23 cellular contexts compared by ENCODE assay signal in the genomic region with DNA sequence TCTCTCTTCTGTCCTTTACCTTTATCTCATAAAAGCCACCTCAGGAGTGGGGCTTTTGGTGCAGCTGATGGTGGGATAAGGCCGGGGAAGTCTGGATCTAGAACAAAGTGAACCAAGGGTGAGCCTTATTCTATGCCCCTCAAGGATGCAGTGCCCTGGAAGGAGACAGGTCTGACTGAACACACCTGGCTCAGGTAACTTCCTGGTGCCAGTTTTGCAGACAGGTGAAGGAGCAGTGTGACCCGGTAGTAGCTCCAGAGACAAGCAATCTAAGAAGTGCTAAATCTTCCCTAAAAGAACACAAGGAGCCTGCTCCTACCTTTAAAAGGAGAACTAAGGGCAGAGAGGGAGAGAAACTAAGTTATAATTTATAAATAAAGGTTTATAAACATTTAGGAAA. TPM values are rescaled to one million over a fixed set of nuclear protein-coding genes. Genes with fewer than 3 reads are reported as not detected.
DNase-seq lines count a peak whose midpoint lies in the region; ATAC-seq, FAIRE-seq and TF ChIP-seq lines count a peak whose summit lies in the region.
"Had no signal": no experiment of that assay in that cellular context is flagged by ENCODE, and none has a peak within 500 bp of the region (broad histone marks: within the 10 kb centered on the region; RNA-seq: fewer than 3 reads in every experiment).

No MANE protein-coding gene starts in this region.

- H3K27me3 ChIP-seq in neutrophil: no peaks in the 10 kb centered on the region
- H3K27me3 ChIP-seq in MM.1S (replicated peaks; ENCODE audit: insufficient read depth, low read length): no peaks in the 10 kb centered on the region
- H3K27me3 ChIP-seq: BLaER1 treated with 17β-estradiol and CSF1 and Interleukin-3, amounts not matched to agents 10 nM and 100 nM; Peyer's patch had no signal

- H3K9me3 ChIP-seq in A549: no peaks in the 10 kb centered on the region
- no peaks in the 10 kb centered on the region for H3K9me3 ChIP-seq in neutrophil
- H3K9me3 ChIP-seq in MM.1S (replicated peaks; ENCODE audit: insufficient read depth, low read length): no peaks in the 10 kb centered on the region
- H3K9me3 ChIP-seq: Peyer's patch had no signal

- TF ChIP-seq CTCF in A549 (IDR thresholded peaks at IDR 0.05) (no peak), epithelial cell of proximal tubule (conservative IDR thresholded peaks at IDR 0.05; ENCODE audit: low read depth, low read length) (no peak), neutrophil (IDR thresholded peaks at IDR 0.05) (no peak), foreskin fibroblast (IDR thresholded peaks at IDR 0.05; ENCODE audit: low read depth, low read length) (no peak), MM.1S (IDR thresholded peaks at IDR 0.05; ENCODE audit: low read length) (no peak)

- no peak overlapping the region for H2AFZ ChIP-seq in MM.1S (ENCODE audit: low read length)

- no peaks in the 10 kb centered on the region for H3K9me2 ChIP-seq in MM.1S (replicated peaks; ENCODE audit: insufficient read depth, low read length)

- peaks cover 45% of the 10 kb centered on the region for H3K4me1 ChIP-seq in A549
- peaks cover 91 to 92% of the 10 kb centered on the region in 2 experiments for H3K4me1 ChIP-seq in neutrophil (ENCODE audit: control insufficient read depth in 1 of 2, insufficient read depth in 1 of 2, low read depth in 1 of 2, low read length in 1 of 2)
- H3K4me1 ChIP-seq in MM.1S (ENCODE audit: low read length): no peaks in the 10 kb centered on the region
- H3K4me1 ChIP-seq: HAP-1, Peyer's patch had no signal

- H3K4me3 ChIP-seq in A549: no peak overlapping the region
- H3K4me3 ChIP-seq in epithelial cell of proximal tubule (ENCODE audit: low read depth, low read length): peak overlapping the region; percentile 83
- H3K4me3 ChIP-seq in neutrophil (ENCODE audit: low read depth in 1 of 2, low read length in 1 of 2): peak overlapping the region; percentile 57 to 69
- H3K4me3 ChIP-seq in foreskin fibroblast (ENCODE audit: low read depth in 1 of 2, low read length in 2 of 2): no peak overlapping the region
- no peak overlapping the region for H3K4me3 ChIP-seq in MM.1S (ENCODE audit: low read length)
- H3K4me3 ChIP-seq: BLaER1 treated with 17β-estradiol and CSF1 and Interleukin-3, amounts not matched to agents 10 nM and 100 nM; GM23338; HAP-1; Peyer's patch had no signal

- DNase-seq in A549 (ENCODE audit: low read depth in 1 of 2, low spot score in 1 of 2) (no peak), epithelial cell of proximal tubule (ENCODE audit: low read depth) (no peak), left colon (no peak), foreskin fibroblast (no peak), NOMO-1 treated with DMSO at 0.1 percent for 48 hours (lab: John Stamatoyannopoulos, UW; ENCODE audit: unreplicated experiment) (no peak), MM.1S (no peak)
- no peak for DNase-seq in activated T-cell treated with anti-CD3 and anti-CD28 coated beads, Interleukin-2, amount 50 U/mL, for 48 hours
- DNase-seq: CD8-positive, alpha-beta T cell; NCI-H1105 treated with DMSO at 0.1 percent for 48 hours; NCI-H2029 treated with DMSO at 0.1 percent for 48 hours; NCI-H345; NCI-H524 treated with DMSO at 0.1 percent for 48 hours; NCI-H82; Peyer's patch had no signal

- TF ChIP-seq RAD21 in A549 (conservative IDR thresholded peaks at IDR 0.05 in 1 of 2, IDR thresholded peaks at IDR 0.05 in 1 of 2): no peak; a peak in 1 of 5 replicates

- no peaks in the 10 kb centered on the region for H3K79me2 ChIP-seq in MM.1S (ENCODE audit: low read length)

- POLR2A ChIA-PET in A549 (lab: Yijun Ruan, JAX): interaction anchor here (1.0 to 1.4 kb wide), 3 partner anchors 18 to 119 kb away, joined by 3 to 6 read pairs (median 6); no protein-coding TSS in a partner anchor

- H3K4me2 ChIP-seq in A549 (peak overlapping the region; percentile 68), MM.1S (ENCODE audit: low read depth, low read length) (no peak overlapping the region)
- H3K4me2 ChIP-seq: BLaER1 treated with 17β-estradiol and CSF1 and Interleukin-3, amounts not matched to agents 10 nM and 100 nM; GM23338 had no signal

- CTCF ChIA-PET in A549 (lab: Yijun Ruan, JAX): interaction anchor here (0.7 to 3.4 kb wide), 3 partner anchors 18 to 132 kb away, joined by 3 to 9 read pairs (median 3); no protein-coding TSS in a partner anchor

- no peak for FAIRE-seq in A549 (lab: Jason Lieb, UNC)
- FAIRE-seq: GM12891, HTR-8/SVneo had no signal

- peaks cover 71% of the 10 kb centered on the region for H3K36me3 ChIP-seq in neutrophil
- H3K36me3 ChIP-seq in MM.1S (replicated peaks; ENCODE audit: insufficient read depth, low read length): no peaks in the 10 kb centered on the region
- H3K36me3 ChIP-seq: BLaER1 treated with 17β-estradiol and CSF1 and Interleukin-3, amounts not matched to agents 10 nM and 100 nM; HAP-1; Peyer's patch had no signal

- WGBS in A549 (ENCODE audit: missing lambda C conversion rate): 38% methylated on average over 2 of the region's 2 CpGs

- H3K9ac ChIP-seq in MM.1S (ENCODE audit: low read length): no peak overlapping the region
- H3K9ac ChIP-seq: BLaER1 treated with 17β-estradiol and CSF1 and Interleukin-3, amounts not matched to agents 10 nM and 100 nM had no signal

- H3K27ac ChIP-seq in A549: peak overlapping the region; percentile 80 to 88
- peak overlapping the region; percentile 90 for H3K27ac ChIP-seq in neutrophil
- no peak overlapping the region for H3K27ac ChIP-seq in MM.1S (ENCODE audit: low read length)
- H3K27ac ChIP-seq: 22Rv1; BLaER1 treated with 17β-estradiol and CSF1 and Interleukin-3, amounts not matched to agents 10 nM and 100 nM; Peyer's patch had no signal

- H3F3A ChIP-seq in MM.1S (ENCODE audit: insufficient read depth, low read length): no peaks in the 10 kb centered on the region

- intact Hi-C loops in left colon (cut with DNase I, micrococcal nuclease): no loop called here

- TF ChIP-seq POLR2A in A549 (IDR thresholded peaks at IDR 0.05; ENCODE audit: low read length): no peak

- no peaks in the 10 kb centered on the region for H4K20me1 ChIP-seq in MM.1S (ENCODE audit: insufficient read depth, low read length)
- H4K20me1 ChIP-seq: BLaER1 treated with 17β-estradiol and CSF1 and Interleukin-3, amounts not matched to agents 10 nM and 100 nM had no signal

- ATAC-seq in A549: peak in 1 of 2 experiments; percentile 45; a peak in 2 of 6 replicates
- peak; percentile 80 for ATAC-seq in left colon
- ATAC-seq: CD8-positive, alpha-beta T cell; GM23338 had no signal

- no peak for TF ChIP-seq EP300 in A549 (IDR thresholded peaks at IDR 0.05)

TF ChIP-seq in A549, 52 proteins besides CTCF, POLR2A, EP300 and RAD21 (continues in another document):
- TF ChIP-seq, protein P1, sequence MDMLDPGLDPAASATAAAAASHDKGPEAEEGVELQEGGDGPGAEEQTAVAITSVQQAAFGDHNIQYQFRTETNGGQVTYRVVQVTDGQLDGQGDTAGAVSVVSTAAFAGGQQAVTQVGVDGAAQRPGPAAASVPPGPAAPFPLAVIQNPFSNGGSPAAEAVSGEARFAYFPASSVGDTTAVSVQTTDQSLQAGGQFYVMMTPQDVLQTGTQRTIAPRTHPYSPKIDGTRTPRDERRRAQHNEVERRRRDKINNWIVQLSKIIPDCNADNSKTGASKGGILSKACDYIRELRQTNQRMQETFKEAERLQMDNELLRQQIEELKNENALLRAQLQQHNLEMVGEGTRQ (IDR thresholded peaks at IDR 0.05): no peak
- no peak for TF ChIP-seq MAFK (IDR thresholded peaks at IDR 0.05; ENCODE audit: partially characterized antibody)
- no peak for TF ChIP-seq HOXA7 (CRISPR knock-in tag; IDR thresholded peaks at IDR 0.05)
- no peak for TF ChIP-seq BHLHE40 (IDR thresholded peaks at IDR 0.05; ENCODE audit: low read depth, low read length)
- TF ChIP-seq, protein P2, sequence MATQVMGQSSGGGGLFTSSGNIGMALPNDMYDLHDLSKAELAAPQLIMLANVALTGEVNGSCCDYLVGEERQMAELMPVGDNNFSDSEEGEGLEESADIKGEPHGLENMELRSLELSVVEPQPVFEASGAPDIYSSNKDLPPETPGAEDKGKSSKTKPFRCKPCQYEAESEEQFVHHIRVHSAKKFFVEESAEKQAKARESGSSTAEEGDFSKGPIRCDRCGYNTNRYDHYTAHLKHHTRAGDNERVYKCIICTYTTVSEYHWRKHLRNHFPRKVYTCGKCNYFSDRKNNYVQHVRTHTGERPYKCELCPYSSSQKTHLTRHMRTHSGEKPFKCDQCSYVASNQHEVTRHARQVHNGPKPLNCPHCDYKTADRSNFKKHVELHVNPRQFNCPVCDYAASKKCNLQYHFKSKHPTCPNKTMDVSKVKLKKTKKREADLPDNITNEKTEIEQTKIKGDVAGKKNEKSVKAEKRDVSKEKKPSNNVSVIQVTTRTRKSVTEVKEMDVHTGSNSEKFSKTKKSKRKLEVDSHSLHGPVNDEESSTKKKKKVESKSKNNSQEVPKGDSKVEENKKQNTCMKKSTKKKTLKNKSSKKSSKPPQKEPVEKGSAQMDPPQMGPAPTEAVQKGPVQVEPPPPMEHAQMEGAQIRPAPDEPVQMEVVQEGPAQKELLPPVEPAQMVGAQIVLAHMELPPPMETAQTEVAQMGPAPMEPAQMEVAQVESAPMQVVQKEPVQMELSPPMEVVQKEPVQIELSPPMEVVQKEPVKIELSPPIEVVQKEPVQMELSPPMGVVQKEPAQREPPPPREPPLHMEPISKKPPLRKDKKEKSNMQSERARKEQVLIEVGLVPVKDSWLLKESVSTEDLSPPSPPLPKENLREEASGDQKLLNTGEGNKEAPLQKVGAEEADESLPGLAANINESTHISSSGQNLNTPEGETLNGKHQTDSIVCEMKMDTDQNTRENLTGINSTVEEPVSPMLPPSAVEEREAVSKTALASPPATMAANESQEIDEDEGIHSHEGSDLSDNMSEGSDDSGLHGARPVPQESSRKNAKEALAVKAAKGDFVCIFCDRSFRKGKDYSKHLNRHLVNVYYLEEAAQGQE (IDR thresholded peaks at IDR 0.05): no peak
- TF ChIP-seq NFE2L2 (conservative IDR thresholded peaks at IDR 0.05; ENCODE audit: low read length): no peak
- TF ChIP-seq SREBF2 (IDR thresholded peaks at IDR 0.05): no peak
- no peak for TF ChIP-seq CHD2 (IDR thresholded peaks at IDR 0.05; ENCODE audit: low read length, partially characterized antibody)
- no peak for TF ChIP-seq MYC (IDR thresholded peaks at IDR 0.05; ENCODE audit: borderline replicate concordance, low read length)
- no peak for TF ChIP-seq RARB (CRISPR knock-in tag; IDR thresholded peaks at IDR 0.05)
- no peak for TF ChIP-seq FOXS1 (CRISPR knock-in tag; IDR thresholded peaks at IDR 0.05)
- TF ChIP-seq CBX2 (IDR thresholded peaks at IDR 0.05; ENCODE audit: borderline replicate concordance, low read depth): no peak
- no peak for TF ChIP-seq RFX5 (IDR thresholded peaks at IDR 0.05)

RNA-seq across cellular contexts. Expression of a gene that starts 2.9 kb away (rescaled TPM):
- polyA plus RNA-seq in A549 (2011; rRNA removed) (0.19 and 0.30 TPM in 2 replicates), A549 (2017; fragmentation: RNase III; extraction: RNeasy Plus Mini Kit Qiagen cat#74134 plus additional on column Dnase treatment) (0.05 to 0.30 TPM in 2 of 3 replicates, not detected in the other)
- 0.01 and 0.08 TPM in 2 replicates for polyA plus RNA-seq in A549 (2012; cell fraction: cytosol; rRNA removed)
- polyA plus RNA-seq in A549 (2012; cell fraction: nucleus; rRNA removed): 0.05 TPM in 1 of 2 replicates, not detected in the other
- 0.29 and 0.54 TPM in 2 replicates for polyA minus RNA-seq in A549 (2011; rRNA and poly(A)+ RNA removed)
- total RNA-seq in epithelial cell of proximal tubule (38.9 and 40.8 TPM in 2 replicates), left colon (under 1 TPM in 1 of 2 donors, not detected in 1; 0.21 TPM)
- total RNA-seq: CD8-positive, alpha-beta T cell; G401; GM23338; OCI-LY7 had no signal
- polyA plus RNA-seq: GM23338 had no signal

Comparison
In these comparisons a context has a peak if more than half of its experiments do, and no peak if none do; other contexts are left out.
1. H3K4me3 ChIP-seq: peak in epithelial cell of proximal tubule (single experiment) and neutrophil (2 of 2); none in A549 (single experiment), foreskin fibroblast (0 of 2) and MM.1S (single experiment).
2. RNA of a gene that starts 2.9 kb away (total RNA-seq): 38.9 to 40.8 TPM in epithelial cell of proximal tubule; 0.21 TPM in left colon; every median in the first group is over 10 times any median in the second.